29 cellular contexts compared by ENCODE assay signal in genomic region chr6:156351346-156351966, GRCh38.
"Had no signal": no experiment of that assay in that cellular context is flagged by ENCODE, and none has a peak within 500 bp of the region (broad histone marks: within the 10 kb centered on the region; RNA-seq: fewer than 3 reads in every experiment).

No MANE protein-coding gene starts in this region.

- H3K27ac Mint-ChIP-seq: activated CD4-positive, alpha-beta T cell treated with anti-CD3 and anti-CD28 coated beads for 36 hours; activated CD8-positive, alpha-beta T cell treated with anti-CD3 and anti-CD28 coated beads for 36 hours; activated naive CD8-positive, alpha-beta T cell; dendritic cell treated with granulocyte-macrophage colony-stimulating factor and Interleukin-4, amounts not matched to agents 40 ng/mL and 50 ng/mL, for 4 days; endodermal cell; T-helper 17 cell; T-helper 2 cell treated with Interferon-gamma antibody and Interleukin-4, amounts not matched to agents 5 μg/mL and 100 μg/mL, for 36 hours had no signal

- H3K36me3 Mint-ChIP-seq: activated naive CD8-positive, alpha-beta T cell had no signal

- H3K4me3 ChIP-seq: coronary artery, dorsolateral prefrontal cortex, gastrocnemius medialis had no signal

- H3K4me3 Mint-ChIP-seq: activated CD4-positive, alpha-beta T cell treated with anti-CD3 and anti-CD28 coated beads for 36 hours; activated CD8-positive, alpha-beta T cell treated with anti-CD3 and anti-CD28 coated beads for 36 hours; activated naive CD8-positive, alpha-beta T cell; activated T-cell treated with anti-CD3 and anti-CD28 coated beads, Interleukin-2, amount 50 U/mL, for 4 hours; activated T-helper 17 cell treated with anti-CD3 and anti-CD28 coated beads, Interleukin-2, amount 50 U/mL, for 72 hours; central memory CD8-positive, alpha-beta T cell; dendritic cell treated with granulocyte-macrophage colony-stimulating factor and Interleukin-4, amounts not matched to agents 40 ng/mL and 50 ng/mL, for 4 days; endodermal cell; T-helper 17 cell; T-helper 2 cell treated with Interferon-gamma antibody and Interleukin-4, amounts not matched to agents 5 μg/mL and 100 μg/mL, for 36 hours had no signal

- H3K27me3 Mint-ChIP-seq: activated CD4-positive, alpha-beta T cell treated with anti-CD3 and anti-CD28 coated beads for 36 hours; activated CD8-positive, alpha-beta T cell treated with anti-CD3 and anti-CD28 coated beads for 36 hours; activated naive CD8-positive, alpha-beta T cell; activated T-helper 17 cell treated with anti-CD3 and anti-CD28 coated beads, Interleukin-2, amount 50 U/mL, for 72 hours; dendritic cell treated with granulocyte-macrophage colony-stimulating factor and Interleukin-4, amounts not matched to agents 40 ng/mL and 50 ng/mL, for 4 days; T-helper 17 cell had no signal

- H3K4me1 ChIP-seq: foreskin keratinocyte, gastrocnemius medialis had no signal

- H3K27ac ChIP-seq: brain microvascular endothelial cell, coronary artery, dorsolateral prefrontal cortex, foreskin keratinocyte, gastrocnemius medialis had no signal

- DNase-seq: activated CD4-positive, alpha-beta T cell treated with anti-CD3 and anti-CD28 coated beads for 36 hours; activated CD4-positive, alpha-beta T cell treated with anti-CD3 and anti-CD28 coated beads, Interleukin-2, amount 50 U/mL, for 1 hour; activated CD4-positive, alpha-beta T cell treated with anti-CD3 and anti-CD28 coated beads, Interleukin-2, amount 50 U/mL, for 48 hours; activated CD4-positive, CD25-positive, alpha-beta regulatory T cell; activated CD4-positive, CD25-positive, alpha-beta regulatory T cell treated with anti-CD3 and anti-CD28 coated beads, Interleukin-2, amount 50 U/mL, for 72 hours; activated CD8-positive, alpha-beta memory T cell treated with anti-CD3 and anti-CD28 coated beads for 24 hours; activated CD8-positive, alpha-beta T cell treated with anti-CD3 and anti-CD28 coated beads for 36 hours; activated effector memory CD4-positive, alpha-beta T cell treated with Interleukin-2 at 50 U/mL for 16 hours; activated gamma-delta T cell treated with Interleukin-2 at 50 U/mL for 16 hours; activated naive CD4-positive, alpha-beta T cell treated with anti-CD3 and anti-CD28 coated beads, Interleukin-2, amount 50 U/mL, for 16 hours; activated naive CD4-positive, alpha-beta T cell treated with Interleukin-2 at 50 U/mL for 16 hours; activated T-cell treated with anti-CD3 and anti-CD28 coated beads, Interleukin-2, amount 50 U/mL, for 4 hours; amniotic stem cell; anterior cingulate cortex; brain microvascular endothelial cell; dorsolateral prefrontal cortex; effector memory CD4-positive, alpha-beta T cell; endodermal cell; foreskin keratinocyte; gastrocnemius medialis; T-helper 1 cell; T-helper 17 cell had no signal

- H3K4me1 Mint-ChIP-seq: activated CD4-positive, alpha-beta T cell treated with anti-CD3 and anti-CD28 coated beads for 36 hours; activated T-helper 17 cell treated with anti-CD3 and anti-CD28 coated beads, Interleukin-2, amount 50 U/mL, for 72 hours; central memory CD8-positive, alpha-beta T cell; endodermal cell had no signal

- H3K36me3 ChIP-seq: brain microvascular endothelial cell, gastrocnemius medialis had no signal

- H3K9me3 ChIP-seq: gastrocnemius medialis had no signal

- H3K27me3 ChIP-seq: brain microvascular endothelial cell, foreskin keratinocyte, gastrocnemius medialis had no signal

- H3K9me3 Mint-ChIP-seq: activated CD8-positive, alpha-beta T cell treated with anti-CD3 and anti-CD28 coated beads for 36 hours; activated T-cell treated with anti-CD3 and anti-CD28 coated beads, Interleukin-2, amount 50 U/mL, for 4 hours; central memory CD8-positive, alpha-beta T cell; dendritic cell treated with granulocyte-macrophage colony-stimulating factor and Interleukin-4, amounts not matched to agents 40 ng/mL and 50 ng/mL, for 4 days had no signal

- ATAC-seq: activated CD4-positive, alpha-beta T cell treated with anti-CD3 and anti-CD28 coated beads for 36 hours; activated CD8-positive, alpha-beta T cell treated with anti-CD3 and anti-CD28 coated beads for 36 hours; activated T-cell treated with anti-CD3 and anti-CD28 coated beads, Interleukin-2, amount 50 U/mL, for 4 hours; activated T-helper 17 cell treated with anti-CD3 and anti-CD28 coated beads, Interleukin-2, amount 50 U/mL, for 72 hours; esophagus mucosa; foreskin keratinocyte; gastrocnemius medialis; T-helper 17 cell had no signal
